Comparison of ENCODE assay signal across 1 cellular context in the genomic region with DNA sequence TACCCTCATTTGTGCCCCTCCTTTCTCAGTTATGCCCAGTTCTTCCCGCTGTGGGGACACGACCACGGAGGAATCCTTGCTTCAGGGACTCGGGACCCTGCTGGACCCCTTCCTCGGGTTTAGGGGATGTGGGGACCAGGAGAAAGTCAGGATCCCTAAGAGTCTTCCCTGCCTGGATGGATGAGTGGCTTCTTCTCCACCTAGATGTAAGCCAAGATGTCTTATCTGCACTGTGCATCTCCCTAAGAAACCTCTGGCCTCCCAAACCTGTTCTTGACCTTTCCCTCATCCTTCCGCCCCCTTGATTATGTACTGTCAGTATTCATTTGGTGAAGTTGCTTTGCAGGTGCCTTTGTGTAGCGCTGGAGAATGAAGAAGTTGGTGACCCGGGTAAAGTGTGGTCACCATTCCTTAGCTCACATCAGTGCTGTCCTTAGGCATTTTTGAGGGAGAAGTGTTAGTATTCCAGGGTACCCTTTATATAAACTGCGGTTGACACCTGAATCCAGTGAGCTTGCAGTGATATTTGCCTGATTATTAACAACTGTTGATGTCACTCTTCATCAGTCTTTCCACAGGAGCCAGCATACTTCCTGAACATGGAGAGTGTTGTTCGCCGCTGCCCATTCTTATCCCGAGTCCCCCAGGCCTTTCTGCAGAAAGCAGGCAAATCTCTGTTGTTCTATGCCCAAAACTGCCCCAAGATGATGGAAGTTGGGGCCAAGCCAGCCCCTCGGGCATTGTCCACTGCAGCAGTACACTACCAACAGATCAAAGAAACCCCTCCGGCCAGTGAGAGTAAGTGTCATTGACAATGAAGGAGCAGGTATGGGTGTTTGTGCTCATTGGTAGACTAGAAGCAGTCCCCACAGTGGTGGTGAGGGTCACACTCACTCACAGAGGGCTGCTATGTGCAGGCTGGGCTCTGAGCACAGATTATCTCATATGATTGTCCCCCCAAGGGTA.
TF ChIP-seq lines count a peak whose summit lies in the region.

No MANE protein-coding gene starts in this region.

TF ChIP-seq in WTC11, 78 proteins besides CTCF, POLR2A, EP300 and RAD21 (continued from another document):
- TF ChIP-seq ATF6 (CRISPR knock-in tag; IDR thresholded peaks at IDR 0.05) (no peak), ERG (CRISPR knock-in tag; IDR thresholded peaks at IDR 0.05) (no peak), NR1H2 (CRISPR knock-in tag; IDR thresholded peaks at IDR 0.05) (no peak), IRF1 (CRISPR knock-in tag; IDR thresholded peaks at IDR 0.05) (no peak), RELA (CRISPR knock-in tag; IDR thresholded peaks at IDR 0.05; ENCODE audit: borderline replicate concordance) (no peak), ESRRA (CRISPR knock-in tag; IDR thresholded peaks at IDR 0.05; ENCODE audit: borderline replicate concordance) (no peak), ZNF317 (CRISPR knock-in tag; IDR thresholded peaks at IDR 0.05; ENCODE audit: borderline replicate concordance, low read depth) (no peak), E2F5 (CRISPR knock-in tag; IDR thresholded peaks at IDR 0.05) (no peak), ZNF232 (CRISPR knock-in tag; IDR thresholded peaks at IDR 0.05) (no peak)
- TF ChIP-seq, protein P1, sequence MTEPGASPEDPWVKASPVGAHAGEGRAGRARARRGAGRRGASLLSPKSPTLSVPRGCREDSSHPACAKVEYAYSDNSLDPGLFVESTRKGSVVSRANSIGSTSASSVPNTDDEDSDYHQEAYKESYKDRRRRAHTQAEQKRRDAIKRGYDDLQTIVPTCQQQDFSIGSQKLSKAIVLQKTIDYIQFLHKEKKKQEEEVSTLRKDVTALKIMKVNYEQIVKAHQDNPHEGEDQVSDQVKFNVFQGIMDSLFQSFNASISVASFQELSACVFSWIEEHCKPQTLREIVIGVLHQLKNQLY (CRISPR knock-in tag; IDR thresholded peaks at IDR 0.05): no peak
- TF ChIP-seq, protein P2, sequence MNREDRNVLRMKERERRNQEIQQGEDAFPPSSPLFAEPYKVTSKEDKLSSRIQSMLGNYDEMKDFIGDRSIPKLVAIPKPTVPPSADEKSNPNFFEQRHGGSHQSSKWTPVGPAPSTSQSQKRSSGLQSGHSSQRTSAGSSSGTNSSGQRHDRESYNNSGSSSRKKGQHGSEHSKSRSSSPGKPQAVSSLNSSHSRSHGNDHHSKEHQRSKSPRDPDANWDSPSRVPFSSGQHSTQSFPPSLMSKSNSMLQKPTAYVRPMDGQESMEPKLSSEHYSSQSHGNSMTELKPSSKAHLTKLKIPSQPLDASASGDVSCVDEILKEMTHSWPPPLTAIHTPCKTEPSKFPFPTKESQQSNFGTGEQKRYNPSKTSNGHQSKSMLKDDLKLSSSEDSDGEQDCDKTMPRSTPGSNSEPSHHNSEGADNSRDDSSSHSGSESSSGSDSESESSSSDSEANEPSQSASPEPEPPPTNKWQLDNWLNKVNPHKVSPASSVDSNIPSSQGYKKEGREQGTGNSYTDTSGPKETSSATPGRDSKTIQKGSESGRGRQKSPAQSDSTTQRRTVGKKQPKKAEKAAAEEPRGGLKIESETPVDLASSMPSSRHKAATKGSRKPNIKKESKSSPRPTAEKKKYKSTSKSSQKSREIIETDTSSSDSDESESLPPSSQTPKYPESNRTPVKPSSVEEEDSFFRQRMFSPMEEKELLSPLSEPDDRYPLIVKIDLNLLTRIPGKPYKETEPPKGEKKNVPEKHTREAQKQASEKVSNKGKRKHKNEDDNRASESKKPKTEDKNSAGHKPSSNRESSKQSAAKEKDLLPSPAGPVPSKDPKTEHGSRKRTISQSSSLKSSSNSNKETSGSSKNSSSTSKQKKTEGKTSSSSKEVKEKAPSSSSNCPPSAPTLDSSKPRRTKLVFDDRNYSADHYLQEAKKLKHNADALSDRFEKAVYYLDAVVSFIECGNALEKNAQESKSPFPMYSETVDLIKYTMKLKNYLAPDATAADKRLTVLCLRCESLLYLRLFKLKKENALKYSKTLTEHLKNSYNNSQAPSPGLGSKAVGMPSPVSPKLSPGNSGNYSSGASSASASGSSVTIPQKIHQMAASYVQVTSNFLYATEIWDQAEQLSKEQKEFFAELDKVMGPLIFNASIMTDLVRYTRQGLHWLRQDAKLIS (CRISPR knock-in tag; IDR thresholded peaks at IDR 0.05; ENCODE audit: borderline replicate concordance): no peak
- TF ChIP-seq, protein P3, sequence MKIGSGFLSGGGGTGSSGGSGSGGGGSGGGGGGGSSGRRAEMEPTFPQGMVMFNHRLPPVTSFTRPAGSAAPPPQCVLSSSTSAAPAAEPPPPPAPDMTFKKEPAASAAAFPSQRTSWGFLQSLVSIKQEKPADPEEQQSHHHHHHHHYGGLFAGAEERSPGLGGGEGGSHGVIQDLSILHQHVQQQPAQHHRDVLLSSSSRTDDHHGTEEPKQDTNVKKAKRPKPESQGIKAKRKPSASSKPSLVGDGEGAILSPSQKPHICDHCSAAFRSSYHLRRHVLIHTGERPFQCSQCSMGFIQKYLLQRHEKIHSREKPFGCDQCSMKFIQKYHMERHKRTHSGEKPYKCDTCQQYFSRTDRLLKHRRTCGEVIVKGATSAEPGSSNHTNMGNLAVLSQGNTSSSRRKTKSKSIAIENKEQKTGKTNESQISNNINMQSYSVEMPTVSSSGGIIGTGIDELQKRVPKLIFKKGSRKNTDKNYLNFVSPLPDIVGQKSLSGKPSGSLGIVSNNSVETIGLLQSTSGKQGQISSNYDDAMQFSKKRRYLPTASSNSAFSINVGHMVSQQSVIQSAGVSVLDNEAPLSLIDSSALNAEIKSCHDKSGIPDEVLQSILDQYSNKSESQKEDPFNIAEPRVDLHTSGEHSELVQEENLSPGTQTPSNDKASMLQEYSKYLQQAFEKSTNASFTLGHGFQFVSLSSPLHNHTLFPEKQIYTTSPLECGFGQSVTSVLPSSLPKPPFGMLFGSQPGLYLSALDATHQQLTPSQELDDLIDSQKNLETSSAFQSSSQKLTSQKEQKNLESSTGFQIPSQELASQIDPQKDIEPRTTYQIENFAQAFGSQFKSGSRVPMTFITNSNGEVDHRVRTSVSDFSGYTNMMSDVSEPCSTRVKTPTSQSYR (CRISPR knock-in tag; IDR thresholded peaks at IDR 0.05): no peak
